In genomic region chr15:63487076-63487757, GRCh38 we compare ENCODE assay signal across 8 cellular contexts. TPM values are rescaled to one million over a fixed set of nuclear protein-coding genes. Genes with fewer than 3 reads are reported as not detected.
DNase-seq lines count a peak whose midpoint lies in the region; ATAC-seq and TF ChIP-seq lines count a peak whose summit lies in the region.

No MANE protein-coding gene starts in this region.

- no peaks in the 10 kb centered on the region for H3K27me3 Mint-ChIP-seq in activated CD4-positive, alpha-beta memory T cell treated with anti-CD3 and anti-CD28 coated beads for 36 hours

- peak overlapping the region; percentile 56 for H3K4me3 Mint-ChIP-seq in activated CD4-positive, alpha-beta memory T cell treated with anti-CD3 and anti-CD28 coated beads for 36 hours

- CTCF ChIA-PET in activated CD4-positive, alpha-beta memory T cell treated with anti-CD3 and anti-CD28 coated beads for 36 hours (lab: Charles Lee), result interaction anchor here (0.6 to 2.6 kb wide), 42 partner anchors 9 to 350 kb away, joined by 3 to 76 read pairs (median 5); partner anchors contain the start of genes FBXL22 and USP3

- intact Hi-C loops in activated CD4-positive, alpha-beta memory T cell treated with anti-CD3 and anti-CD28 coated beads for 36 hours (cut with micrococcal nuclease), result loop anchor here (1.0 kb wide), 1 partner anchor 10 kb away; no protein-coding TSS in a partner anchor

- ATAC-seq in HG02798 (IDR thresholded peaks at IDR 0.05; ENCODE audit: poor library complexity, unreplicated experiment), result peak; percentile 67

- peak; percentile 92 for TF ChIP-seq CTCF in GM12874 (IDR thresholded peaks at IDR 0.05; ENCODE audit: insufficient read depth, low read depth, low read length)

- peak overlapping the region; percentile 49 for H3K27ac Mint-ChIP-seq in activated CD4-positive, alpha-beta memory T cell treated with anti-CD3 and anti-CD28 coated beads for 36 hours

- no peaks in the 10 kb centered on the region for H3K9me3 Mint-ChIP-seq in activated CD4-positive, alpha-beta memory T cell treated with anti-CD3 and anti-CD28 coated beads for 36 hours

- H3K36me3 Mint-ChIP-seq in activated CD4-positive, alpha-beta memory T cell treated with anti-CD3 and anti-CD28 coated beads for 36 hours, result no peaks in the 10 kb centered on the region

- POLR2A ChIA-PET in activated CD4-positive, alpha-beta memory T cell treated with anti-CD3 and anti-CD28 coated beads for 36 hours (lab: Charles Lee), result interaction anchor here (1.7 to 5.9 kb wide), 2 partner anchors 10 to 18 kb away, joined by 25 to 42 read pairs; partner anchors contain the start of gene USP3

- peaks cover 62% of the 10 kb centered on the region for H3K4me1 Mint-ChIP-seq in activated CD4-positive, alpha-beta memory T cell treated with anti-CD3 and anti-CD28 coated beads for 36 hours (ENCODE audit: low read depth)

- peak; percentile 94 for DNase-seq in NCI-H69 (lab: John Stamatoyannopoulos, UW)
- peak; percentile 93 for DNase-seq in activated CD4-positive, alpha-beta memory T cell treated with anti-CD3 and anti-CD28 coated beads for 36 hours
- DNase-seq in dermis blood vessel endothelial cell, result peak; percentile 89
- peak; percentile 76 to 86 for DNase-seq in lung microvascular endothelial cell (ENCODE audit: low read depth in 2 of 2)
- DNase-seq in stimulated activated CD8-positive, alpha-beta memory T cell treated with anti-CD3 and anti-CD28 coated beads, Interleukin-15, amount 100 ng/mL, for 4 hours (ENCODE audit: low read depth in 2 of 2), result peak; percentile 69 to 78
- no peak for DNase-seq in DMS153 treated with DMSO at 0.1 percent for 48 hours (lab: John Stamatoyannopoulos, UW; ENCODE audit: unreplicated experiment)

RNA-seq across cellular contexts. Expression of gene USP3, which starts 17.2 kb away (rescaled TPM):
- 10 to 100 TPM; 46.1 to 48.9 TPM for total RNA-seq in activated CD4-positive, alpha-beta memory T cell treated with anti-CD3 and anti-CD28 coated beads for 36 hours
- total RNA-seq in dermis blood vessel endothelial cell (39.7 and 47.6 TPM in 2 replicates), lung microvascular endothelial cell (25.3 and 30.0 TPM in 2 replicates)
